1 cellular context compared by ENCODE assay signal in genomic region chr5:84696651-84697050, GRCh38.
TF ChIP-seq lines count a peak whose summit lies in the region.

No MANE protein-coding gene starts in this region.

TF ChIP-seq in HCT116, 20 proteins besides CTCF, POLR2A, EP300 and RAD21:
- TF ChIP-seq EZH2phosphoT487 (IDR thresholded peaks at IDR 0.05; ENCODE audit: borderline replicate concordance) (no peak), SIN3A (IDR thresholded peaks at IDR 0.05; ENCODE audit: low read depth) (no peak), JUND (IDR thresholded peaks at IDR 0.05) (no peak), ZBTB33 (IDR thresholded peaks at IDR 0.05; ENCODE audit: extremely low read depth, insufficient replicate concordance, low read length) (no peak), CEBPB (IDR thresholded peaks at IDR 0.05; ENCODE audit: low read depth) (no peak), CBX3 (IDR thresholded peaks at IDR 0.05; ENCODE audit: low read depth) (no peak), POLR2AphosphoS5 (IDR thresholded peaks at IDR 0.05; ENCODE audit: low read depth, low read length) (no peak), YY1 (IDR thresholded peaks at IDR 0.05; ENCODE audit: extremely low read depth, insufficient replicate concordance, low read depth, low read length) (no peak), FOSL1 (IDR thresholded peaks at IDR 0.05; ENCODE audit: low read depth) (no peak), REST (IDR thresholded peaks at IDR 0.05; ENCODE audit: low read depth) (no peak), SP1 (IDR thresholded peaks at IDR 0.05; ENCODE audit: low read depth) (no peak), MAX (IDR thresholded peaks at IDR 0.05) (no peak), EGR1 (IDR thresholded peaks at IDR 0.05; ENCODE audit: low read depth) (no peak), SRF (IDR thresholded peaks at IDR 0.05; ENCODE audit: low read depth) (no peak), ZFX (IDR thresholded peaks at IDR 0.05) (no peak), ELF1 (IDR thresholded peaks at IDR 0.05; ENCODE audit: borderline replicate concordance, low read depth) (no peak)
